ENCODE assay signal across 1 cellular context in genomic region chr17:27402943-27403342, GRCh38.
TF ChIP-seq lines count a peak whose summit lies in the region.

No MANE protein-coding gene starts in this region.

TF ChIP-seq in K562, 482 proteins besides CTCF, POLR2A, EP300 and RAD21 (continued from another document and continues in another):
- TF ChIP-seq STAT6 (CRISPR knock-in tag; IDR thresholded peaks at IDR 0.05): no peak
- TF ChIP-seq THRA (IDR thresholded peaks at IDR 0.05): no peak
- TF ChIP-seq ZNF121 (CRISPR knock-in tag; conservative IDR thresholded peaks at IDR 0.05): no peak
- TF ChIP-seq BHLHE40 (IDR thresholded peaks at IDR 0.05; ENCODE audit: low read length): peak; percentile 56; the same call in 1 of the 2 replicates
- no peak for TF ChIP-seq ZNF324 (CRISPR knock-in tag; IDR thresholded peaks at IDR 0.05)
- no peak for TF ChIP-seq ZKSCAN1 (IDR thresholded peaks at IDR 0.05; ENCODE audit: low read depth, low read length)
- TF ChIP-seq SIN3A (IDR thresholded peaks at IDR 0.05; ENCODE audit: borderline replicate concordance in 2 of 2, control insufficient read depth in 1 of 2, low read depth in 2 of 2, low read length in 2 of 2): no peak
- no peak for TF ChIP-seq CREBBP (IDR thresholded peaks at IDR 0.05; ENCODE audit: low read depth, low read length)
- no peak for TF ChIP-seq ZNF24 (IDR thresholded peaks at IDR 0.05)
- no peak for TF ChIP-seq FOS (IDR thresholded peaks at IDR 0.05; ENCODE audit: extremely low read depth, insufficient read length)
- peak; percentile 18 to 38; a peak in 1 of 4 replicates for TF ChIP-seq KDM1A (IDR thresholded peaks at IDR 0.05)
- no peak for TF ChIP-seq ILK (tag; IDR thresholded peaks at IDR 0.05; ENCODE audit: borderline replicate concordance, low read depth)
- TF ChIP-seq SRSF1 (IDR thresholded peaks at IDR 0.05; ENCODE audit: low read depth, low read length): no peak
- no peak for TF ChIP-seq PTTG1 (tag; IDR thresholded peaks at IDR 0.05; ENCODE audit: low read depth)
- TF ChIP-seq HES1 (IDR thresholded peaks at IDR 0.05; ENCODE audit: low read depth): peak; percentile 57; the same call in 1 of the 2 replicates
- TF ChIP-seq EHMT2 (IDR thresholded peaks at IDR 0.05): no peak
- no peak for TF ChIP-seq SMAD4 (CRISPR knock-in tag; conservative IDR thresholded peaks at IDR 0.05)
- no peak for TF ChIP-seq RBFOX2 (IDR thresholded peaks at IDR 0.05; ENCODE audit: low read depth, low read length)
- TF ChIP-seq DACH1 (IDR thresholded peaks at IDR 0.05; ENCODE audit: partially characterized antibody): no peak
- no peak for TF ChIP-seq PHB2 (IDR thresholded peaks at IDR 0.05; ENCODE audit: low read depth)
- no peak for TF ChIP-seq ZNF512 (tag; IDR thresholded peaks at IDR 0.05)
- TF ChIP-seq MYC (IDR thresholded peaks at IDR 0.05; ENCODE audit: low read depth, low read length): no peak
- no peak for TF ChIP-seq MYC (CRISPR knock-in tag; IDR thresholded peaks at IDR 0.05; ENCODE audit: borderline replicate concordance, low read depth)
- TF ChIP-seq BRF1 (IDR thresholded peaks at IDR 0.05; ENCODE audit: borderline replicate concordance, extremely low read depth, insufficient read length): no peak
- TF ChIP-seq E2F8 (IDR thresholded peaks at IDR 0.05; ENCODE audit: low read depth, partially characterized antibody): no peak
- 0 out of 2 replicates have a peak, but pooled peaks have one; percentile 31 for TF ChIP-seq MGA (IDR thresholded peaks at IDR 0.05)
- no peak for TF ChIP-seq CCAR2 (IDR thresholded peaks at IDR 0.05; ENCODE audit: low read depth, low read length)
- TF ChIP-seq RNF219 (CRISPR knock-in tag; IDR thresholded peaks at IDR 0.05): no peak
- no peak for TF ChIP-seq FOXO4 (CRISPR knock-in tag; IDR thresholded peaks at IDR 0.05)
